10 cellular contexts compared by ENCODE assay signal in the genomic region with DNA sequence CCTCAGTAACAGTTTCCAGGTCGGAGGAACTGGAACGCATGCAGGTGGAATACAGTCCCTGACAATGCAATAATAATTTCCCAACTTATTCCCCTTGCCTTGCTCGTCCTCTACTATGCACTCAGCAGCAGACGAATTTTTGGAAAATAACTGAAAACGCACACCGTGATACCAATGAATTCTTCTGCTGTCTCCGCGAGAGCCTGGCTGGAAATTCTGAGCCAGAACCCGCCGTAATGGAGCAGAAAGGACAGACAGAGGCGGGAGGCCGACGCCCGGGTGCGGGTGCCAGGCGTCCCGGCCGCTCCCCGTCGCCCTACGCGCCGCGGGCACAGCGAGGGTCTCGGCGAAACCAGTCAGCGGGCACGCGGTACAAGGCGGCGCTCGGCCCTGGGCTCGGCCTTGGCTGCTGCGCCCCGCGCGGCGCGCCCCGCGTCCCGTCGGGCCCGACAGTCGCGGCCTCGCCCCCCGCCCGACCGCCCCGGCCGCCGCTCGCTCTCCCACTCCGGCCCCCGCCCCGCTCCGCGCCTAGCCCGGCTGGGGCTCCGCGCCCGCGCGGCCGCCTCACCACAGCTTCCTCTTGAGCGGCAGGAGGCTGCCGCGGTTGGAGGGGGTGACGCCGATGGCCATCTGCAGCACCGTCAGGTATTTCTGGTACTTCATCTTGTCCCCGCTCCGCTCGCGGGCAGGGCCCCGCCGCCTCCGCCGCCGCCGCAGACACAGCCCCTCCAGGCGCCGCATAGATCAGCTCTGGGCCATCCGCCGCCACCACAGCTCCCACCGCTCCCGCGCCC.
DNase-seq lines count a peak whose midpoint lies in the region; ATAC-seq and TF ChIP-seq lines count a peak whose summit lies in the region.
"Had no signal": no experiment of that assay in that cellular context is flagged by ENCODE, and none has a peak within 500 bp of the region (broad histone marks: within the 10 kb centered on the region; RNA-seq: fewer than 3 reads in every experiment).

No MANE protein-coding gene starts in this region.

- POLR2A ChIA-PET in MCF 10A (lab: Yijun Ruan, JAX), result no interaction called here

- peaks cover 0 to 4% (median 4%) of the 10 kb centered on the region in 5 donors for H3K4me1 ChIP-seq in subcutaneous abdominal adipose tissue (ENCODE audit: control insufficient read depth in 5 of 5, insufficient read depth in 5 of 5, low read length in 5 of 5)
- no peaks in the 10 kb centered on the region for H3K4me1 ChIP-seq in colonic mucosa

- H3K27ac ChIP-seq in subcutaneous abdominal adipose tissue (ENCODE audit: low read depth, low read length) (no peak overlapping the region), colonic mucosa (no peak overlapping the region)
- H3K27ac ChIP-seq: PC-9 had no signal

- H3K9me3 Mint-ChIP-seq in MCF 10A (ENCODE audit: unreplicated experiment), result peaks cover 7% of the 10 kb centered on the region

- H3K4me3 ChIP-seq in subcutaneous abdominal adipose tissue (ENCODE audit: low read depth in 1 of 5, low read length in 5 of 5), result peak overlapping the region in 4 of 5 donors; percentile 43 to 49 (median 48)
- no peak overlapping the region for H3K4me3 ChIP-seq in colonic mucosa
- H3K4me3 ChIP-seq: PC-9 had no signal

- CTCF ChIA-PET in MCF 10A (lab: Yijun Ruan, JAX), result no interaction called here

- H3K27me3 Mint-ChIP-seq in MCF 10A (ENCODE audit: insufficient read depth, unreplicated experiment), result no peaks in the 10 kb centered on the region

- H3K36me3 Mint-ChIP-seq in MCF 10A (ENCODE audit: insufficient read depth, unreplicated experiment), result no peaks in the 10 kb centered on the region

- TF ChIP-seq CTCF in MCF 10A (IDR thresholded peaks at IDR 0.05; ENCODE audit: unreplicated experiment) (no peak), colonic mucosa (IDR thresholded peaks at IDR 0.05) (no peak)

- H3K4me3 Mint-ChIP-seq in MCF 10A (ENCODE audit: unreplicated experiment), result peak overlapping the region; percentile 70

- no peak overlapping the region for H3K27ac Mint-ChIP-seq in MCF 10A (ENCODE audit: low read depth, unreplicated experiment)

- ATAC-seq in HG03175 (IDR thresholded peaks at IDR 0.05; ENCODE audit: unreplicated experiment) (no peak), GM21786 (IDR thresholded peaks at IDR 0.05; ENCODE audit: unreplicated experiment) (no peak)

- H3K9ac ChIP-seq in subcutaneous abdominal adipose tissue (ENCODE audit: low read length in 5 of 5) (no peak overlapping the region), colonic mucosa (ENCODE audit: low read depth in 2 of 2, low read length in 2 of 2) (no peak overlapping the region)

- intact Hi-C loops in MCF 10A (cut with micrococcal nuclease), result no loop called here
- intact Hi-C loops in colonic mucosa (cut with DNase I), result no loop called here

- H3K36me3 ChIP-seq in subcutaneous abdominal adipose tissue (ENCODE audit: control insufficient read depth in 5 of 5, insufficient read depth in 5 of 5, low read length in 5 of 5), result no peaks in the 10 kb centered on the region
- H3K36me3 ChIP-seq in colonic mucosa, result no peaks in the 10 kb centered on the region

- BruUV-seq in MCF 10A (replicated peaks; lab: Mats Ljungman, UMichigan), result no TSS peak

- peaks cover 0 to 6% (median 0%) of the 10 kb centered on the region in 5 donors for H3K9me3 ChIP-seq in subcutaneous abdominal adipose tissue (ENCODE audit: control insufficient read depth in 5 of 5, low read length in 5 of 5)
- H3K9me3 ChIP-seq in colonic mucosa, result no peaks in the 10 kb centered on the region

- H3K4me1 Mint-ChIP-seq in MCF 10A (ENCODE audit: insufficient read depth, unreplicated experiment), result no peaks in the 10 kb centered on the region

- peaks cover 7 to 23% (median 11%) of the 10 kb centered on the region in 5 donors for H3K27me3 ChIP-seq in subcutaneous abdominal adipose tissue (ENCODE audit: control insufficient read depth in 5 of 5, insufficient read depth in 4 of 5, low read length in 5 of 5)
- H3K27me3 ChIP-seq in colonic mucosa, result peaks cover 16% of the 10 kb centered on the region

- DNase-seq in NCI-H1417 (lab: John Stamatoyannopoulos, UW) (peak in 2 of 3 experiments; percentile 76 to 80), NCI-H1417 treated with DMSO at 0.1 percent for 48 hours (lab: John Stamatoyannopoulos, UW) (no peak), MCF 10A (ENCODE audit: unreplicated experiment) (no peak), islet precursor cell (peak; percentile 70), colonic mucosa (no peak)
- DNase-seq: ACHN had no signal

Comparison
In these comparisons a context has a peak if more than half of its experiments do, and no peak if none do; other contexts are left out.
1. DNase-seq: peak in NCI-H1417 (2 of 3) and islet precursor cell (single experiment); none in NCI-H1417 treated with DMSO at 0.1 percent for 48 hours (single experiment), MCF 10A (single experiment) and colonic mucosa (single experiment).